7 cellular contexts compared by ENCODE assay signal in the genomic region with DNA sequence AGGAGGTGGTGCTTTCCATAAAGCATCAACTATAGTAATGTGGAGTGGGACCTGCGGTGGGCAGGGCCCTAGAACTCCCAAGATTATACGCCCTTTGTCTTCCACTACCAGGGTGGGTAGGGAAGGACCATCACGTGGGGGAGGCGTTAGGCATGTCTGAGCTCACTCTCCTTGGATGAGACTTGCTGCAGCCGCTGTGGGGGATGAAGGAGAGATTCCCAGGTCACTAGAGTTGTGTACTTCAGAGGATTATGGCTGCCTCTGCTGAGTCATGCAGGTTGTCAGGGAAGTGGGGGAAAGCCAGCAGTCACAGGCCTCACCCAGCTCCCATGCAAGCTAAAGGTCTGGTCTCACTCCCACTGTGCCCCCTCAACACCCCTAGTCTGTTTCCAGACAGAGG.
DNase-seq lines count a peak whose midpoint lies in the region; ATAC-seq and TF ChIP-seq lines count a peak whose summit lies in the region.
"Not testable (repeated sequence)": the region's sequence is repeated elsewhere in the genome, so short reads cannot be mapped to it uniquely, and the experiment has no call there.

No MANE protein-coding gene starts in this region.

- H3K4me3 ChIP-seq in BLaER1 treated with 17β-estradiol and CSF1 and Interleukin-3, amounts not matched to agents 10 nM and 100 nM: peak overlapping the region in 2 of 10 experiments; percentile 32 to 37; a peak in 2 of 20 replicates
- H3K4me3 ChIP-seq in GM23338; WERI-Rb-1 (ENCODE audit: low read depth, low read length); fibroblast of pulmonary artery (replicated peaks; ENCODE audit: low read depth, low read length); right atrium auricular region: not testable (repeated sequence)

- H3K9ac ChIP-seq in BLaER1 treated with 17β-estradiol and CSF1 and Interleukin-3, amounts not matched to agents 10 nM and 100 nM: not testable (repeated sequence)

- H3K79me2 ChIP-seq in GM23338 (replicated peaks; ENCODE audit: insufficient read depth): not testable (repeated sequence)

- H3K4me2 ChIP-seq in BLaER1 treated with 17β-estradiol and CSF1 and Interleukin-3, amounts not matched to agents 10 nM and 100 nM: peak overlapping the region in 10 of 11 experiments; percentile 57 to 81 (median 72); a peak in 17 of 22 replicates
- not testable (repeated sequence) for H3K4me2 ChIP-seq in GM23338

- H3K36me3 ChIP-seq in BLaER1 treated with 17β-estradiol and CSF1 and Interleukin-3, amounts not matched to agents 10 nM and 100 nM; GM23338 (ENCODE audit: insufficient read depth); WERI-Rb-1; right atrium auricular region: not testable (repeated sequence)

- peaks cover 16 to 48% (median 40%) of the 10 kb centered on the region in 10 experiments for H3K4me1 ChIP-seq in BLaER1 treated with 17β-estradiol and CSF1 and Interleukin-3, amounts not matched to agents 10 nM and 100 nM
- not testable (repeated sequence) for H3K4me1 ChIP-seq in GM23338 (ENCODE audit: insufficient read depth)
- H3K4me1 ChIP-seq in right atrium auricular region: peaks cover 0 to 32% of the 10 kb centered on the region in 2 donors

- H3K27ac ChIP-seq in BLaER1 treated with 17β-estradiol and CSF1 and Interleukin-3, amounts not matched to agents 10 nM and 100 nM: peak overlapping the region in 7 of 11 experiments; percentile 49 to 64 (median 60); a peak in 10 of 22 replicates
- not testable (repeated sequence) for H3K27ac ChIP-seq in GM23338 (ENCODE audit: low read depth)
- H3K27ac ChIP-seq in WERI-Rb-1: peak overlapping the region; percentile 56
- peak overlapping the region; percentile 29 to 67 for H3K27ac ChIP-seq in right atrium auricular region

- H3K27me3 ChIP-seq in BLaER1 treated with 17β-estradiol and CSF1 and Interleukin-3, amounts not matched to agents 10 nM and 100 nM; GM23338 (ENCODE audit: insufficient read depth); WERI-Rb-1 (ENCODE audit: insufficient read depth, low read depth, severe bottlenecking); right atrium auricular region: not testable (repeated sequence)

- H3K9me3 ChIP-seq in BLaER1 treated with 17β-estradiol and CSF1 and Interleukin-3, amounts not matched to agents 10 nM and 100 nM (replicated peaks in 1 of 11): peaks cover 0 to 38% (median 15%) of the 10 kb centered on the region in 11 experiments; a peak in 16 of 22 replicates
- H3K9me3 ChIP-seq in WERI-Rb-1 (ENCODE audit: severe bottlenecking); right atrium auricular region: not testable (repeated sequence)

- H3K36me3 Mint-ChIP-seq in GM23338 (ENCODE audit: low read depth); mesothelial cell of epicardium: not testable (repeated sequence)

- not testable (repeated sequence) for H3K9me3 Mint-ChIP-seq in GM23338
- peaks cover 39% of the 10 kb centered on the region for H3K9me3 Mint-ChIP-seq in mesothelial cell of epicardium

- H3K4me1 Mint-ChIP-seq in GM23338 (peaks cover 36% of the 10 kb centered on the region), mesothelial cell of epicardium (peaks cover 48% of the 10 kb centered on the region)

- not testable (repeated sequence) for H3K27ac Mint-ChIP-seq in GM23338
- peak overlapping the region; percentile 83 for H3K27ac Mint-ChIP-seq in mesothelial cell of epicardium

- H3K27me3 Mint-ChIP-seq in GM23338 (ENCODE audit: insufficient read depth, low read depth, poor library complexity); mesothelial cell of epicardium (ENCODE audit: low read depth): not testable (repeated sequence)

- DNase-seq in GM23338 (ENCODE audit: low spot score); right atrium auricular region (ENCODE audit: low spot score); mesothelial cell of epicardium (ENCODE audit: low spot score in 2 of 2, unreplicated experiment in 2 of 2): not testable (repeated sequence)
- DNase-seq in WERI-Rb-1: peak; percentile 63
- peak; percentile 16 for DNase-seq in fibroblast of pulmonary artery (ENCODE audit: low read depth)
- DNase-seq in renal cortical epithelial cell (ENCODE audit: low read depth): peak; percentile 31

- not testable (repeated sequence) for H4K20me1 ChIP-seq in BLaER1 treated with 17β-estradiol and CSF1 and Interleukin-3, amounts not matched to agents 10 nM and 100 nM; GM23338 (replicated peaks; ENCODE audit: insufficient read depth)

- not testable (repeated sequence) for H3K4me3 Mint-ChIP-seq in GM23338, mesothelial cell of epicardium

- not testable (repeated sequence) for H3K9me2 ChIP-seq in GM23338 (ENCODE audit: insufficient read depth)

- TF ChIP-seq CTCF in GM23338 (conservative IDR thresholded peaks at IDR 0.05; ENCODE audit: low read depth in 2 of 2); WERI-Rb-1 (IDR thresholded peaks at IDR 0.05; ENCODE audit: low read depth, low read length); fibroblast of pulmonary artery (IDR thresholded peaks at IDR 0.05; ENCODE audit: low read length, missing control alignments); right atrium auricular region (IDR thresholded peaks at IDR 0.05); mesothelial cell of epicardium (IDR thresholded peaks at IDR 0.05; ENCODE audit: unreplicated experiment): not testable (repeated sequence)

- not testable (repeated sequence) for H3F3A ChIP-seq in GM23338 (replicated peaks; ENCODE audit: low read depth)

- H2AFZ ChIP-seq in GM23338: peak overlapping the region; percentile 63; the same call in 1 of the 2 replicates

- not testable (repeated sequence) for ATAC-seq in GM23338
